In the genomic region with DNA sequence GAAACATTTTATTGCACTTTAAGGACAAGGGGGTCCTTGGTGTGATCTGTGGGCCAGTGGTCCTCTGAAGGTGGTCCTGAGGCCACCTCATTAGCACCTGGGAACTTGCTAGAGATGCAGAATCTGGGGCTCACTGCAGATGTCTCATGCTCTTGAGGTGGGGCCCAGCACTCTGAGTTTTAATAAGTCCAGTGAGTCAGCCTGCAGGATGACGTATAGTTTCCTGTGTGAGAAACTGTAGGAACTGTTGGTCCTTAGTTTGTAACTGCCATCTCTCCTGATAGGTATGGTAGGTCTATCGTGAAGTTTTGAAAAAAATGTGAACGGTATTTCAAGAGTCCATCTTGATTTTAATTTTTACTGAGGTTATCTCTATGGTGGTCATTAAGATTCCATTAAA, we compare ENCODE assay signal across 15 cellular contexts. TPM values are rescaled to one million over a fixed set of nuclear protein-coding genes. Genes with fewer than 3 reads are reported as not detected.
DNase-seq lines count a peak whose midpoint lies in the region; ATAC-seq and TF ChIP-seq lines count a peak whose summit lies in the region.
"Had no signal": no experiment of that assay in that cellular context is flagged by ENCODE, and none has a peak within 500 bp of the region (broad histone marks: within the 10 kb centered on the region; RNA-seq: fewer than 3 reads in every experiment).

No MANE protein-coding gene starts in this region.

- no peaks in the 10 kb centered on the region for H3K36me3 ChIP-seq in H7 (replicated peaks; ENCODE audit: control insufficient read depth, insufficient read depth, low read length)
- H3K36me3 ChIP-seq: pancreas had no signal

- ATAC-seq in HG03469 (IDR thresholded peaks at IDR 0.05; ENCODE audit: unreplicated experiment), result no peak
- ATAC-seq: CD8-positive, alpha-beta T cell; pancreas; stimulated activated naive B cell treated with anti-CD40 and anti-IgM and Interleukin-4, amounts not matched to agents 10 μg/mL and 1 μg/mL and 100 μg/mL, for 72 hours had no signal

- H3K4me3 ChIP-seq in fibroblast of the aortic adventitia (ENCODE audit: low read depth, low read length) (no peak overlapping the region), H7 (ENCODE audit: insufficient read depth, low read depth, low read length) (no peak overlapping the region)
- H3K4me3 ChIP-seq: pancreas had no signal

- TF ChIP-seq CTCF in VCaP (conservative IDR thresholded peaks at IDR 0.05) (no peak), fibroblast of the aortic adventitia (IDR thresholded peaks at IDR 0.05; ENCODE audit: insufficient read depth, low read length) (no peak)

- no peaks in the 10 kb centered on the region for H3K27me3 ChIP-seq in H7 (ENCODE audit: control insufficient read depth, insufficient read depth, low read length)
- H3K27me3 ChIP-seq: pancreas had no signal

- H3K27ac ChIP-seq in VCaP, result peak overlapping the region; percentile 89
- H3K27ac ChIP-seq: pancreas had no signal

- DNase-seq in Daoy (ENCODE audit: low read depth) (peak; percentile 86), HPDE6-E6E7 (ENCODE audit: extremely low spot score) (peak; percentile 47), fibroblast of the aortic adventitia (ENCODE audit: low read depth) (peak; percentile 27), SHP77 treated with DMSO at 0.1 percent for 48 hours (lab: John Stamatoyannopoulos, UW) (no peak), H7 (no peak), NCI-H524 treated with DMSO at 0.1 percent for 48 hours (lab: John Stamatoyannopoulos, UW) (no peak)
- DNase-seq: amygdala; CD8-positive, alpha-beta T cell; NCI-H146; pancreas; stimulated activated naive B cell treated with anti-CD40 and anti-IgM and Interleukin-4, amounts not matched to agents 10 μg/mL and 1 μg/mL and 100 μg/mL, for 72 hours had no signal

RNA-seq across cellular contexts. Expression of a gene that starts 2.8 kb away (rescaled TPM):
- 0.06 and 0.12 TPM in 2 replicates for total RNA-seq in Daoy (2014; rRNA removed; shearing (Covaris generic))
- 0.63 TPM in 1 of 2 replicates, not detected in the other for total RNA-seq in fibroblast of the aortic adventitia (ENCODE audit: low replicate concordance)
- total RNA-seq in H7 (2014; rRNA removed; shearing (Covaris generic)), result 0.31 TPM in 1 of 2 replicates, not detected in the other
- total RNA-seq: activated CD8-positive, alpha-beta memory T cell treated with anti-CD3 and anti-CD28 coated beads for 36 hours; CD8-positive, alpha-beta T cell; T-helper 1 cell treated with Interleukin-12 subunit alpha and Interleukin-12 subunit beta and Interleukin-4 antibody, amounts not matched to agents 30 ng/mL and 1 ng/mL, for 36 hours had no signal

Comparison
In these comparisons a context has a peak if more than half of its experiments do, and no peak if none do; other contexts are left out.
1. DNase-seq: peak in Daoy (single experiment), HPDE6-E6E7 (single experiment) and fibroblast of the aortic adventitia (single experiment); none in SHP77 treated with DMSO at 0.1 percent for 48 hours (single experiment), H7 (single experiment) and NCI-H524 treated with DMSO at 0.1 percent for 48 hours (single experiment).